In the genomic region with DNA sequence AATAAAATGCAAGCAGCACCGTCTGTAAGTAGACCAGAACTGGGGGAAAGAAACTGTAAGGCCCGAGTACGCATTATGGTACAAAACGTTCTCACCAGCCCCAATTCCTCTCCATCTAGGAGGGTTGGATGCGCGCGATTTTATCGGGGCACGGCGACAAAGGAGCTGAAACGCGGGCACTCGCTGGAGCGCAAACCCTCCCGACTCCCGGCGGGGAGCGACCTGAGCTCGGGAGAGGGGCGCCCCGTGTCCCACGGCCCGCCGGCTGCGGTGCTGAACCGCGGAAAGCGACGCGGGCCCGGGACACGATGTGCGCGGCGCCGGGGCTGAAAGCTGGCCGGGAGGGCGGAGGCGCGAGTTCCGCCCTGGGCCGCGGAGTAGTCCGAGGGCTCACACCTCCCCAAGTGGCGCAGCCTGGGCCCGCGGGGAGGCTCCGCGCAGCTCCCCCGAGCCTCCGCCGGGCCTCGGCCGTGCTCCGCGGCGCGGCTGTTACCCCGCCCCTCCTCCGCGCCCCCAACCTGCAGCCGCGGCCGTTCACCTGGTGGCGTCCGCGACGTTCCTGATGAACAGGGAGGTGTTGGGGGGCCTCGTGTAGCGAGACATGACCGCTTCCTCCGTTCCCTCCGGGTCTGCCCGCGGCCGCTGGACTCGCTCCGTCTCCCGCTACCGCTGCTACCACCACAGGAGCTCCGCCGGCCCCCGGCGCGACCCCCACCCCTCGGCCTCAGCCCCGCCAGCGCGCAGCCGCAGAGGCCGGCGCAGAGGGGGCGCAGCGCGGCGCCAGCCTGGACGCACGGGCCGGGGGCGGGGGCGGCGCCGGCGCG, we compare ENCODE assay signal across 1 cellular context.
TF ChIP-seq lines count a peak whose summit lies in the region.

Gene SRSF12, minus strand, starts transcription at position 787 of the 824 bp plus-strand sequence. Its CDS starts 184 bp downstream, at position 603.

TF ChIP-seq in HepG2, 621 proteins besides CTCF, POLR2A, EP300 and RAD21 (continued from another document and continues in another):
- no peak; the same call in 1 of the 2 replicates for TF ChIP-seq ZNF142 (CRISPR knock-in tag; IDR thresholded peaks at IDR 0.05)
- TF ChIP-seq ASH2L (IDR thresholded peaks at IDR 0.05; ENCODE audit: insufficient read length, low read depth, low read length): no peak
- TF ChIP-seq, protein P1, sequence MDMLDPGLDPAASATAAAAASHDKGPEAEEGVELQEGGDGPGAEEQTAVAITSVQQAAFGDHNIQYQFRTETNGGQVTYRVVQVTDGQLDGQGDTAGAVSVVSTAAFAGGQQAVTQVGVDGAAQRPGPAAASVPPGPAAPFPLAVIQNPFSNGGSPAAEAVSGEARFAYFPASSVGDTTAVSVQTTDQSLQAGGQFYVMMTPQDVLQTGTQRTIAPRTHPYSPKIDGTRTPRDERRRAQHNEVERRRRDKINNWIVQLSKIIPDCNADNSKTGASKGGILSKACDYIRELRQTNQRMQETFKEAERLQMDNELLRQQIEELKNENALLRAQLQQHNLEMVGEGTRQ (IDR thresholded peaks at IDR 0.05; ENCODE audit: low read depth, low read length): no peak
- TF ChIP-seq, protein P1 (CRISPR knock-in tag; IDR thresholded peaks at IDR 0.05; ENCODE audit: borderline replicate concordance): no peak
- no peak for TF ChIP-seq ZNF441 (CRISPR knock-in tag; IDR thresholded peaks at IDR 0.05; ENCODE audit: borderline replicate concordance)
- no peak for TF ChIP-seq JUN (CRISPR knock-in tag; IDR thresholded peaks at IDR 0.05)
- TF ChIP-seq NFRKB (IDR thresholded peaks at IDR 0.05): no peak
- TF ChIP-seq ISX (CRISPR knock-in tag; conservative IDR thresholded peaks at IDR 0.05): no peak
- no peak for TF ChIP-seq DMAP1 (CRISPR knock-in tag; IDR thresholded peaks at IDR 0.05)
- no peak for TF ChIP-seq TIGD3 (CRISPR knock-in tag; IDR thresholded peaks at IDR 0.05; ENCODE audit: borderline replicate concordance)
- no peak; the same call in 1 of the 2 replicates for TF ChIP-seq RNF2 (conservative IDR thresholded peaks at IDR 0.05; ENCODE audit: low read depth)
- TF ChIP-seq ZNF746 (CRISPR knock-in tag; IDR thresholded peaks at IDR 0.05): no peak
- no peak for TF ChIP-seq REXO4 (CRISPR knock-in tag; IDR thresholded peaks at IDR 0.05; ENCODE audit: borderline replicate concordance)
- TF ChIP-seq KMT2B (CRISPR knock-in tag; IDR thresholded peaks at IDR 0.05): no peak
- peak; percentile 28 for TF ChIP-seq YY1 (IDR thresholded peaks at IDR 0.05; ENCODE audit: insufficient read depth, insufficient replicate concordance, low read depth, low read length)
- TF ChIP-seq ATM (IDR thresholded peaks at IDR 0.05; ENCODE audit: borderline replicate concordance): no peak
- TF ChIP-seq, protein P2, sequence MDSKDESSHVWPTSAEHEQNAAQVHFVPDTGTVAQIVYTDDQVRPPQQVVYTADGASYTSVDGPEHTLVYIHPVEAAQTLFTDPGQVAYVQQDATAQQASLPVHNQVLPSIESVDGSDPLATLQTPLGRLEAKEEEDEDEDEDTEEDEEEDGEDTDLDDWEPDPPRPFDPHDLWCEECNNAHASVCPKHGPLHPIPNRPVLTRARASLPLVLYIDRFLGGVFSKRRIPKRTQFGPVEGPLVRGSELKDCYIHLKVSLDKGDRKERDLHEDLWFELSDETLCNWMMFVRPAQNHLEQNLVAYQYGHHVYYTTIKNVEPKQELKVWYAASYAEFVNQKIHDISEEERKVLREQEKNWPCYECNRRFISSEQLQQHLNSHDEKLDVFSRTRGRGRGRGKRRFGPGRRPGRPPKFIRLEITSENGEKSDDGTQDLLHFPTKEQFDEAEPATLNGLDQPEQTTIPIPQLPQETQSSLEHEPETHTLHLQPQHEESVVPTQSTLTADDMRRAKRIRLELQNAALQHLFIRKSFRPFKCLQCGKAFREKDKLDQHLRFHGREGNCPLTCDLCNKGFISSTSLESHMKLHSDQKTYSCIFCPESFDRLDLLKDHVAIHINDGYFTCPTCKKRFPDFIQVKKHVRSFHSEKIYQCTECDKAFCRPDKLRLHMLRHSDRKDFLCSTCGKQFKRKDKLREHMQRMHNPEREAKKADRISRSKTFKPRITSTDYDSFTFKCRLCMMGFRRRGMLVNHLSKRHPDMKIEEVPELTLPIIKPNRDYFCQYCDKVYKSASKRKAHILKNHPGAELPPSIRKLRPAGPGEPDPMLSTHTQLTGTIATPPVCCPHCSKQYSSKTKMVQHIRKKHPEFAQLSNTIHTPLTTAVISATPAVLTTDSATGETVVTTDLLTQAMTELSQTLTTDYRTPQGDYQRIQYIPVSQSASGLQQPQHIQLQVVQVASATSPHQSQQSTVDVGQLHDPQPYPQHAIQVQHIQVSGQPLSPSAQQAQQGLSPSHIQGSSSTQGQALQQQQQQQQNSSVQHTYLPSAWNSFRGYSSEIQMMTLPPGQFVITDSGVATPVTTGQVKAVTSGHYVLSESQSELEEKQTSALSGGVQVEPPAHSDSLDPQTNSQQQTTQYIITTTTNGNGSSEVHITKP (CRISPR knock-in tag; IDR thresholded peaks at IDR 0.05; ENCODE audit: low read depth): no peak
- TF ChIP-seq ARID4A (CRISPR knock-in tag; IDR thresholded peaks at IDR 0.05; ENCODE audit: borderline replicate concordance): peak; percentile 54; the same call in 1 of the 2 replicates
- TF ChIP-seq ZNF326 (CRISPR knock-in tag; IDR thresholded peaks at IDR 0.05; ENCODE audit: borderline replicate concordance): no peak
- no peak for TF ChIP-seq ZNF562 (CRISPR knock-in tag; IDR thresholded peaks at IDR 0.05; ENCODE audit: borderline replicate concordance)
- no peak for TF ChIP-seq ZNF879 (CRISPR knock-in tag; IDR thresholded peaks at IDR 0.05)
- no peak for TF ChIP-seq ZNF296 (CRISPR knock-in tag; conservative IDR thresholded peaks at IDR 0.05)
- TF ChIP-seq, protein P3, sequence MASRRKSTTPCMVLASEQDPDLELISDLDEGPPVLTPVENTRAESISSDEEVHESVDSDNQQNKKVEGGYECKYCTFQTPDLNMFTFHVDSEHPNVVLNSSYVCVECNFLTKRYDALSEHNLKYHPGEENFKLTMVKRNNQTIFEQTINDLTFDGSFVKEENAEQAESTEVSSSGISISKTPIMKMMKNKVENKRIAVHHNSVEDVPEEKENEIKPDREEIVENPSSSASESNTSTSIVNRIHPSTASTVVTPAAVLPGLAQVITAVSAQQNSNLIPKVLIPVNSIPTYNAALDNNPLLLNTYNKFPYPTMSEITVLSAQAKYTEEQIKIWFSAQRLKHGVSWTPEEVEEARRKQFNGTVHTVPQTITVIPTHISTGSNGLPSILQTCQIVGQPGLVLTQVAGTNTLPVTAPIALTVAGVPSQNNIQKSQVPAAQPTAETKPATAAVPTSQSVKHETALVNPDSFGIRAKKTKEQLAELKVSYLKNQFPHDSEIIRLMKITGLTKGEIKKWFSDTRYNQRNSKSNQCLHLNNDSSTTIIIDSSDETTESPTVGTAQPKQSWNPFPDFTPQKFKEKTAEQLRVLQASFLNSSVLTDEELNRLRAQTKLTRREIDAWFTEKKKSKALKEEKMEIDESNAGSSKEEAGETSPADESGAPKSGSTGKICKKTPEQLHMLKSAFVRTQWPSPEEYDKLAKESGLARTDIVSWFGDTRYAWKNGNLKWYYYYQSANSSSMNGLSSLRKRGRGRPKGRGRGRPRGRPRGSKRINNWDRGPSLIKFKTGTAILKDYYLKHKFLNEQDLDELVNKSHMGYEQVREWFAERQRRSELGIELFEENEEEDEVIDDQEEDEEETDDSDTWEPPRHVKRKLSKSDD (CRISPR knock-in tag; IDR thresholded peaks at IDR 0.05; ENCODE audit: low read depth): no peak
- peak; percentile 59; the same call in 1 of the 2 replicates for TF ChIP-seq ZNF446 (CRISPR knock-in tag; IDR thresholded peaks at IDR 0.05)
- TF ChIP-seq ZNF777 (CRISPR knock-in tag; IDR thresholded peaks at IDR 0.05): 0 out of 2 replicates have a peak, but pooled peaks have one; percentile 52
- TF ChIP-seq, protein P4, sequence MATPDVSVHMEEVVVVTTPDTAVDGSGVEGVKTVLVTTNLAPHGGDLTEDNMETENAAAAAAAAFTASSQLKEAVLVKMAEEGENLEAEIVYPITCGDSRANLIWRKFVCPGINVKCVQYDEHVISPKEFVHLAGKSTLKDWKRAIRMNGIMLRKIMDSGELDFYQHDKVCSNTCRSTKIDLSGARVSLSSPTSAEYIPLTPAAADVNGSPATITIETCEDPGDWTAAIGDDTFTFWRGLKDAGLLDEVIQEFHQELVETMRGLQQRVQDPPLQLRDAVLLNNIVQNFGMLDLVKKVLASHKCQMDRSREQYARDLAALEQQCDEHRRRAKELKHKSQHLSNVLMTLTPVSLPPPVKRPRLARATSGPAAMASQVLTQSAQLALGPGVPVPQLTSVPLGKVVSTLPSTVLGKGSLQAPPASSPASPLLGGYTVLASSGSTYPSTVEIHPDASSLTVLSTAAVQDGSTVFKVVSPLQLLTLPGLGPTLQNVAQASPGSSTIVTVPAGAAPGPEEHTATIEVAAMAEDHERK (CRISPR knock-in tag; IDR thresholded peaks at IDR 0.05; ENCODE audit: low read depth): no peak
- no peak for TF ChIP-seq ZNF747 (CRISPR knock-in tag; IDR thresholded peaks at IDR 0.05; ENCODE audit: borderline replicate concordance)
- TF ChIP-seq ZNF563 (CRISPR knock-in tag; IDR thresholded peaks at IDR 0.05): peak; percentile 74; the same call in 1 of the 2 replicates
- TF ChIP-seq ZNF773 (CRISPR knock-in tag; IDR thresholded peaks at IDR 0.05; ENCODE audit: borderline replicate concordance): no peak
- TF ChIP-seq KDM2A (CRISPR knock-in tag; IDR thresholded peaks at IDR 0.05; ENCODE audit: borderline replicate concordance, low read depth): 0 out of 2 replicates have a peak, but pooled peaks have one; percentile 41
